Comparison of ENCODE assay signal across 28 cellular contexts in the genomic region with DNA sequence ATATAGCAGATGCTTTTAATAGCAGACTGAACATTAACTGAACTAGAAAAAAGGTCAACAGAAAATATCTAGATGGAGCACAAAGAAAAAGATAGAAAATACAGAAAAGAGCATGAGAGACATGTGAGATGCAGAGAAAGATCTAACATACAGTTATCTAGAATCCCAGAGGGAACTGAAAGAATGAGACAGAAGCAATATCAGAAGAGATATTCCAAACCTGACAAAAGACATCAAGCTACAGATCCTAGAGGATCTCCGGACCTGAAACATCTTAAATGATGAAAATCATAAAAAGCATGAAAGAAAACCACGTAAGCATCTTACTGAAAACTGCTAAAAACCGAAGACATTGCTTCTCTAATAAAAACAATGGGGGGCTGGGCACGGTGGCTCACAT.
"Had no signal": no experiment of that assay in that cellular context is flagged by ENCODE, and none has a peak within 500 bp of the region (broad histone marks: within the 10 kb centered on the region; RNA-seq: fewer than 3 reads in every experiment).

No MANE protein-coding gene starts in this region.

- H3K4me1 ChIP-seq: pancreas, psoas muscle, right lobe of liver, sigmoid colon, thyroid gland, tibial nerve, upper lobe of right lung, uterus had no signal

- H3K4me3 ChIP-seq: pancreas, psoas muscle, right lobe of liver, sigmoid colon, stomach, thoracic aorta, thyroid gland, tibial nerve, upper lobe of right lung, uterus had no signal

- H3K4me1 Mint-ChIP-seq: nephron progenitor cell; neural crest cell; stimulated activated effector memory CD8-positive, alpha-beta T cell treated with anti-CD3 and anti-CD28 coated beads, Interleukin-12 subunit alpha, Interleukin-12 subunit beta, amount 100 ng/mL, for 72 hours had no signal

- H3K27me3 ChIP-seq: neutrophil, pancreas, right lobe of liver, sigmoid colon, stomach, thyroid gland, tibial nerve, upper lobe of right lung, uterus had no signal

- H3K27ac Mint-ChIP-seq: natural killer cell treated with Interleukin-12 subunit alpha and Interleukin-12 subunit beta and Interleukin-15 and Interleukin-18, amount 100 ng/mL, for 72 hours; nephron progenitor cell; progenitor cell of endocrine pancreas; stimulated activated effector memory CD8-positive, alpha-beta T cell treated with anti-CD3 and anti-CD28 coated beads, Interleukin-12 subunit alpha, Interleukin-12 subunit beta, amount 100 ng/mL, for 72 hours; stimulated activated naive B cell treated with anti-CD40 and anti-IgM and Interleukin-4, amounts not matched to agents 10 μg/mL and 1 μg/mL and 100 μg/mL, for 72 hours; stimulated activated naive CD8-positive, alpha-beta T cell treated with anti-CD3 and anti-CD28 coated beads, Interleukin-15, Interleukin-2, amounts not matched to agents 100 ng/mL and 50 ng/mL, for 24 hours had no signal

- H3K36me3 Mint-ChIP-seq: stimulated activated effector memory CD8-positive, alpha-beta T cell treated with anti-CD3 and anti-CD28 coated beads, Interleukin-12 subunit alpha, Interleukin-12 subunit beta, amount 100 ng/mL, for 72 hours had no signal

- ATAC-seq: naive thymus-derived CD8-positive, alpha-beta T cell; natural killer cell treated with Interleukin-12 subunit alpha and Interleukin-12 subunit beta and Interleukin-15 and Interleukin-18, amount 100 ng/mL, for 72 hours; pancreas; psoas muscle; right cardiac atrium; right lobe of liver; stimulated activated effector memory CD8-positive, alpha-beta T cell treated with anti-CD3 and anti-CD28 coated beads, Interleukin-12 subunit alpha, Interleukin-12 subunit beta, amount 100 ng/mL, for 72 hours; stimulated activated naive B cell treated with anti-CD40 and anti-IgM and Interleukin-4, amounts not matched to agents 10 μg/mL and 1 μg/mL and 100 μg/mL, for 72 hours; upper lobe of right lung had no signal

- H3K36me3 ChIP-seq: pancreas, right lobe of liver, thyroid gland, uterus had no signal

- H3K4me3 Mint-ChIP-seq: naive thymus-derived CD8-positive, alpha-beta T cell; natural killer cell treated with Interleukin-12 subunit alpha and Interleukin-12 subunit beta and Interleukin-15 and Interleukin-18, amount 100 ng/mL, for 72 hours; neural crest cell; stimulated activated effector memory CD8-positive, alpha-beta T cell treated with anti-CD3 and anti-CD28 coated beads, Interleukin-12 subunit alpha, Interleukin-12 subunit beta, amount 100 ng/mL, for 72 hours; stimulated activated naive B cell treated with anti-CD40 and anti-IgM and Interleukin-4, amounts not matched to agents 10 μg/mL and 1 μg/mL and 100 μg/mL, for 72 hours; stimulated activated naive CD8-positive, alpha-beta T cell treated with anti-CD3 and anti-CD28 coated beads, Interleukin-15, Interleukin-2, amounts not matched to agents 100 ng/mL and 50 ng/mL, for 24 hours had no signal

- H3K27ac ChIP-seq: neutrophil, pancreas, psoas muscle, right lobe of liver, sigmoid colon, stomach, thoracic aorta, thyroid gland, tibial nerve, upper lobe of right lung, uterus had no signal

- H3K27me3 Mint-ChIP-seq: naive thymus-derived CD8-positive, alpha-beta T cell; natural killer cell treated with Interleukin-12 subunit alpha and Interleukin-12 subunit beta and Interleukin-15 and Interleukin-18, amount 100 ng/mL, for 72 hours; progenitor cell of endocrine pancreas; stimulated activated naive B cell treated with anti-CD40 and anti-IgM and Interleukin-4, amounts not matched to agents 10 μg/mL and 1 μg/mL and 100 μg/mL, for 72 hours; stimulated activated naive CD8-positive, alpha-beta T cell treated with anti-CD3 and anti-CD28 coated beads, Interleukin-15, Interleukin-2, amounts not matched to agents 100 ng/mL and 50 ng/mL, for 24 hours had no signal

- H3K9me3 ChIP-seq: neutrophil, pancreas, right lobe of liver, thyroid gland had no signal

- DNase-seq: naive thymus-derived CD8-positive, alpha-beta T cell; nephron progenitor cell; nucleus accumbens; pancreas; psoas muscle; right cardiac atrium; right lobe of liver; sigmoid colon; small intestine; stimulated activated CD4-positive, alpha-beta T cell treated with anti-CD3 and anti-CD28 coated beads, Interleukin-15, amount 100 ng/mL, for 24 hours; stimulated activated CD4-positive, alpha-beta T cell treated with anti-CD3 and anti-CD28 coated beads, Interleukin-2, amount 100 ng/mL, for 24 hours; stimulated activated CD4-positive, alpha-beta T cell treated with anti-CD3 and anti-CD28 coated beads, Interleukin-2, amount 100 ng/mL, for 48 hours; stimulated activated CD4-positive, alpha-beta T cell treated with anti-CD3 and anti-CD28 coated beads, Interleukin-4, amount 100 ng/mL, for 24 hours; stimulated activated naive B cell treated with anti-CD40 and anti-IgM and Interleukin-4, amounts not matched to agents 10 μg/mL and 1 μg/mL and 100 μg/mL, for 72 hours; stimulated activated naive CD4-positive, alpha-beta T cell treated with Interleukin-2 at 50 U/mL for 16 hours; stomach; thyroid gland; trophoblast cell; upper lobe of right lung; uterus had no signal
